Comparison of ENCODE assay signal across 7 cellular contexts in genomic region chr7:25558605-25559004, GRCh38.
"Had no signal": no experiment of that assay in that cellular context is flagged by ENCODE, and none has a peak within 500 bp of the region (broad histone marks: within the 10 kb centered on the region; RNA-seq: fewer than 3 reads in every experiment).

No MANE protein-coding gene starts in this region.

- H2AFZ ChIP-seq: GM23338 had no signal

- H3K9me3 Mint-ChIP-seq: HFFc6 had no signal

- H3K4me3 ChIP-seq: GM23338, K562 had no signal

- ATAC-seq: GM23338, K562 had no signal

- H3K4me2 ChIP-seq: GM23338 had no signal

- DNase-seq: H9, HCEC 1CT, HFFc6, IMR-90, KG1 had no signal

- H3K27ac Mint-ChIP-seq: GM23338, H9, HFFc6 had no signal

- H3K4me3 Mint-ChIP-seq: GM23338, H9, HFFc6 had no signal
